ENCODE assay signal across 30 cellular contexts in genomic region chr12:94273272-94273671, GRCh38.
"Had no signal": no experiment of that assay in that cellular context is flagged by ENCODE, and none has a peak within 500 bp of the region (broad histone marks: within the 10 kb centered on the region; RNA-seq: fewer than 3 reads in every experiment).

No MANE protein-coding gene starts in this region.

- H3K27me3 ChIP-seq: esophagus muscularis mucosa, gastroesophageal sphincter, heart left ventricle, ovary, spleen, suprapubic skin, transverse colon, upper lobe of right lung, vagina had no signal

- H3K36me3 ChIP-seq: esophagus muscularis mucosa, gastroesophageal sphincter, ovary, suprapubic skin, transverse colon, upper lobe of right lung, vagina had no signal

- DNase-seq: dermis blood vessel endothelial cell; effector memory CD4-positive, alpha-beta T cell; foreskin keratinocyte; heart left ventricle; kidney; mesenchymal stem cell; naive thymus-derived CD4-positive, alpha-beta T cell; nucleus accumbens; ovary; posterior cingulate gyrus; psoas muscle; right cardiac atrium; spleen; stimulated activated CD4-positive, alpha-beta T cell treated with anti-CD3 and anti-CD28 coated beads, Interleukin-4, amount 100 ng/mL, for 4 hours; stimulated activated naive CD4-positive, alpha-beta T cell; stimulated activated naive CD8-positive, alpha-beta T cell treated with anti-CD3 and anti-CD28 coated beads, Interleukin-15, amount 100 ng/mL, for 72 hours; transverse colon; upper lobe of right lung had no signal

- H3K9me3 Mint-ChIP-seq: mesothelial cell of epicardium; nephron; stimulated activated naive CD8-positive, alpha-beta T cell treated with anti-CD3 and anti-CD28 coated beads, Interleukin-15, amount 100 ng/mL, for 72 hours had no signal

- FAIRE-seq: endothelial cell of umbilical vein, kidney had no signal

- H3K36me3 Mint-ChIP-seq: mesothelial cell of epicardium had no signal

- H3K4me1 ChIP-seq: foreskin keratinocyte, psoas muscle, suprapubic skin, transverse colon, upper lobe of right lung had no signal

- H3K27me3 Mint-ChIP-seq: naive thymus-derived CD4-positive, alpha-beta T cell; stimulated activated naive CD8-positive, alpha-beta T cell treated with anti-CD3 and anti-CD28 coated beads, Interleukin-15, amount 100 ng/mL, for 72 hours had no signal

- H3K9me3 ChIP-seq: esophagus muscularis mucosa, gastroesophageal sphincter, heart left ventricle, ovary, psoas muscle, spleen, suprapubic skin, transverse colon, upper lobe of right lung, vagina had no signal

- H3K27ac Mint-ChIP-seq: mesothelial cell of epicardium; nephron; stimulated activated naive CD8-positive, alpha-beta T cell treated with anti-CD3 and anti-CD28 coated beads, Interleukin-15, amount 100 ng/mL, for 72 hours had no signal

- H3K27ac ChIP-seq: coronary artery, esophagus muscularis mucosa, foreskin keratinocyte, gastroesophageal sphincter, heart left ventricle, hepatocyte, ovary, psoas muscle, skin epidermis, spleen, suprapubic skin, transverse colon, upper lobe of right lung, vagina had no signal

- H3K4me3 ChIP-seq: coronary artery, esophagus muscularis mucosa, gastroesophageal sphincter, heart left ventricle, hepatocyte, lung, ovary, psoas muscle, skin epidermis, spleen, suprapubic skin, transverse colon, upper lobe of right lung, vagina had no signal

- ATAC-seq: foreskin keratinocyte; gastroesophageal sphincter; heart left ventricle; left lobe of liver; naive thymus-derived CD4-positive, alpha-beta T cell; psoas muscle; right cardiac atrium; stimulated activated naive CD8-positive, alpha-beta T cell treated with anti-CD3 and anti-CD28 coated beads, Interleukin-15, amount 100 ng/mL, for 72 hours had no signal

- H3K4me3 Mint-ChIP-seq: mesothelial cell of epicardium; naive thymus-derived CD4-positive, alpha-beta T cell; nephron; stimulated activated naive CD8-positive, alpha-beta T cell treated with anti-CD3 and anti-CD28 coated beads, Interleukin-15, amount 100 ng/mL, for 72 hours had no signal
